ENCODE assay signal across 32 cellular contexts in genomic region chr12:1369942-1370620, GRCh38.
DNase-seq lines count a peak whose midpoint lies in the region; ATAC-seq and TF ChIP-seq lines count a peak whose summit lies in the region.
"Had no signal": no experiment of that assay in that cellular context is flagged by ENCODE, and none has a peak within 500 bp of the region (broad histone marks: within the 10 kb centered on the region; RNA-seq: fewer than 3 reads in every experiment).

No MANE protein-coding gene starts in this region.

- POLR2A ChIA-PET in OCI-LY7 (lab: Charles Lee) = interaction anchor here (0.6 to 1.2 kb wide), 2 partner anchors 73 to 119 kb away, joined by 4 to 5 read pairs; no protein-coding TSS in a partner anchor

- BruUV-seq in OCI-LY7 (replicated peaks; lab: Mats Ljungman, UMichigan) = no TSS peak

- 65 to 83% (median 75%) methylated on average over 1 of the region's 1 CpG for WGBS in heart left ventricle, 4 donors

- H3K36me3 ChIP-seq in heart left ventricle (peaks cover 0 to 17% (median 7%) of the 10 kb centered on the region in 9 donors), OCI-LY7 (ENCODE audit: insufficient read depth, low read length) (peaks cover 20% of the 10 kb centered on the region)
- H3K36me3 ChIP-seq: vagina had no signal

- no peak overlapping the region for H3K4me3 ChIP-seq in heart left ventricle
- no peak overlapping the region for H3K4me3 ChIP-seq in OCI-LY7 (ENCODE audit: low read depth, low read length, poor library complexity, severe bottlenecking)
- no peak overlapping the region for H3K4me3 ChIP-seq in foreskin fibroblast (ENCODE audit: low read depth in 1 of 2, low read length in 2 of 2)
- H3K4me3 ChIP-seq: ascending aorta, gastroesophageal sphincter, tibial artery, vagina had no signal

- H3K9me3 ChIP-seq in heart left ventricle (no peaks in the 10 kb centered on the region), OCI-LY7 (ENCODE audit: low read length) (no peaks in the 10 kb centered on the region)
- H3K9me3 ChIP-seq: ascending aorta, gastroesophageal sphincter, tibial artery, vagina had no signal

- peak overlapping the region; percentile 6 for H3K4me2 ChIP-seq in OCI-LY7 (ENCODE audit: low read length)

- H3K4me1 ChIP-seq in heart left ventricle = peaks cover 0 to 32% (median 9%) of the 10 kb centered on the region in 12 donors
- H3K4me1 ChIP-seq in OCI-LY7 (ENCODE audit: insufficient read depth, low read length, poor library complexity, severe bottlenecking) = peaks cover 10% of the 10 kb centered on the region
- no peaks in the 10 kb centered on the region for H3K4me1 ChIP-seq in foreskin keratinocyte
- H3K4me1 ChIP-seq: ascending aorta, gastroesophageal sphincter, tibial artery, vagina had no signal

- no peaks in the 10 kb centered on the region for H3K9me2 ChIP-seq in OCI-LY7 (ENCODE audit: insufficient read depth, low read length)

- no peaks in the 10 kb centered on the region for H3K79me2 ChIP-seq in OCI-LY7 (ENCODE audit: insufficient read depth, low read depth, low read length)

- CTCF ChIA-PET in OCI-LY7 (lab: Charles Lee; ENCODE audit: unreplicated experiment) = no interaction called here

- H2AFZ ChIP-seq in OCI-LY7 (ENCODE audit: low read length) = no peak overlapping the region

- DNase-seq in heart left ventricle (no peak), Right ventricle myocardium inferior (ENCODE audit: missing footprints) (no peak), OCI-LY7 (ENCODE audit: low spot score) (no peak), fibroblast of gingiva (ENCODE audit: low read depth) (peak; percentile 18), renal cortical epithelial cell (ENCODE audit: low read depth) (peak; percentile 68), foreskin fibroblast (no peak), foreskin keratinocyte (no peak), NCI-H1417 (lab: John Stamatoyannopoulos, UW) (no peak)
- DNase-seq: activated CD8-positive, alpha-beta memory T cell treated with anti-CD3 and anti-CD28 coated beads, Interleukin-2, amount 10 ng/mL, durations not matched to agents 7 days and 5 days; activated gamma-delta T cell treated with Interleukin-2 at 50 U/mL for 16 hours; activated naive CD8-positive, alpha-beta T cell treated with anti-CD3 and anti-CD28 coated beads, Interleukin-2, amount 10 ng/mL, durations not matched to agents 7 days and 5 days; activated T-cell treated with anti-CD3 and anti-CD28 coated beads, Interleukin-2, amount 50 U/mL, for 4 hours; CD8-positive, alpha-beta T cell; central memory CD4-positive, alpha-beta T cell; endodermal cell; immature natural killer cell; Kasumi-1; NCI-H1436 treated with DMSO at 0.1 percent for 48 hours; NCI-H2081 treated with DMSO at 0.1 percent for 48 hours; NCI-H345; NCI-H774; posterior cingulate gyrus; RPMI8226; stimulated activated CD4-positive, alpha-beta T cell treated with anti-CD3 and anti-CD28 coated beads, Interleukin-4, amount 100 ng/mL, for 24 hours; T-helper 17 cell; tibial artery had no signal

- TF ChIP-seq CTCF in heart left ventricle (IDR thresholded peaks at IDR 0.05) (no peak), OCI-LY7 (conservative IDR thresholded peaks at IDR 0.05; ENCODE audit: low read length) (no peak), foreskin fibroblast (IDR thresholded peaks at IDR 0.05; ENCODE audit: low read depth, low read length) (no peak), foreskin keratinocyte (conservative IDR thresholded peaks at IDR 0.05) (no peak)

- intact Hi-C loops in heart left ventricle (cut with DNase I) (no loop called here), Right ventricle myocardium inferior (cut with DNase I) (loop anchor here (10.0 kb wide), 1 partner anchor 155 kb away; no protein-coding TSS in a partner anchor), OCI-LY7 (cut with micrococcal nuclease; ENCODE audit: unreplicated experiment) (no loop called here)

- H3K27me3 ChIP-seq in heart left ventricle (no peaks in the 10 kb centered on the region), foreskin keratinocyte (no peaks in the 10 kb centered on the region)
- H3K27me3 ChIP-seq: ascending aorta, gastroesophageal sphincter, tibial artery, vagina had no signal

- H3K27ac ChIP-seq in heart left ventricle (peak overlapping the region in 11 of 12 donors; percentile 29 to 73 (median 60)), OCI-LY7 (ENCODE audit: low read depth, low read length, poor library complexity, severe bottlenecking) (no peak overlapping the region), foreskin keratinocyte (no peak overlapping the region)
- H3K27ac ChIP-seq: ascending aorta, gastroesophageal sphincter, tibial artery, vagina had no signal

- no peak for ATAC-seq in heart left ventricle
- ATAC-seq in Right ventricle myocardium inferior = no peak
- ATAC-seq in foreskin keratinocyte = no peak
- ATAC-seq: activated CD8-positive, alpha-beta memory T cell treated with anti-CD3 and anti-CD28 coated beads, Interleukin-2, amount 10 ng/mL, durations not matched to agents 7 days and 5 days; activated T-cell treated with anti-CD3 and anti-CD28 coated beads, Interleukin-2, amount 50 U/mL, for 4 hours; CD8-positive, alpha-beta T cell; gastroesophageal sphincter; HCT116; HepG2; sciatic nerve; T-helper 17 cell had no signal

- no peaks in the 10 kb centered on the region for H4K20me1 ChIP-seq in OCI-LY7 (ENCODE audit: insufficient read depth, low read length)

- no peak for TF ChIP-seq POLR2A in heart left ventricle (IDR thresholded peaks at IDR 0.05)

Comparison
In these comparisons a context has a peak if more than half of its experiments do, and no peak if none do; other contexts are left out.
1. DNase-seq: peak in fibroblast of gingiva (single experiment) and renal cortical epithelial cell (single experiment); none in heart left ventricle (0 of 5), Right ventricle myocardium inferior (single experiment), OCI-LY7 (single experiment), foreskin fibroblast (0 of 2), foreskin keratinocyte (0 of 2) and NCI-H1417 (0 of 3).
2. H3K27ac ChIP-seq: peak in heart left ventricle (11 of 12); none in OCI-LY7 (single experiment) and foreskin keratinocyte (single experiment).